Comparison of ENCODE assay signal across 8 cellular contexts in the genomic region with DNA sequence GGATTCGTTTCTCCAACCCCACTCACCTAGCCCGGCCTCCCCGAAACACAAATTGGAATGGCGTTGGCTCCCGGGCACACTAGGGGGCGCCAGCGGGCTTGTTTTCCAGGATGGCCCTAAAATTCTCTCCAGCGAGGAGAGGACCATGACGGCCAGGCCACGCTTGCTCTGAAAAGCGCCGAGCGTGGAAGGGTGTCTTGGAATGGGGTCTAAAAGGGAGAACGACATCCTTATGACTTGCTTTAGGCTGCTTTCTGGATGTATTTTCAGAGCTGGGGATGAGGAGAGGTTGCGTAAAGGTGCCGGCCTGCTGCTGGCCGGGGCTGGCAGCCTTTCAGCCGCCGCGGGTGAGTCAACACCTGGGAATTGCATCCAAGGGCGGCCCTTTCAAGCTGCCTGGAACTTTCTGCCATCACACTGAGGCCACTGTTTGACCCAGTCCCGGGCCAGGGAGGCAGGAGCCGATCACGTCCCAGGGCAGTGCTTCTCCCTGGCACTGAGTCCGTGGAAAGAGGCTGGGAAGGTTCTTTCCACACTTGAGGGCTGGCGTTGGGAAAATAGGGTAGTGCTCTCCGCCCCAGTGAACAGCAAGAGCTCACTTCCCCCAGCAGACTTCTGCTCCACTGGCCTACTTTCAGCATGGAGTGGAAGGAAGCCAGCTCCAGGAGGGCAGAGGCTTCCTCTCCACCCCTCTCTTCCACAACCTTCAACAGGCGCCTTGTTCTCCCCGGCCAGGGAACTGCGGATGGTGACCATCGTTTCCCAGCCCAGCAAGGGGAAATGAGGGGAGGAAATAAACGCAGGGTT.
DNase-seq lines count a peak whose midpoint lies in the region; ATAC-seq and TF ChIP-seq lines count a peak whose summit lies in the region.

No MANE protein-coding gene starts in this region.

- H2AFZ ChIP-seq in neural cell (ENCODE audit: low read depth, low read length), result no peak overlapping the region

- no peaks in the 10 kb centered on the region for H3K79me2 ChIP-seq in neural cell (replicated peaks; ENCODE audit: insufficient read depth, low read length)

- POLR2A ChIA-PET in RWPE1 (lab: Yijun Ruan, JAX; ENCODE audit: low non-redundant PET), result no interaction called here

- no peaks in the 10 kb centered on the region for H4K20me1 ChIP-seq in neural cell (ENCODE audit: insufficient read depth)

- TF ChIP-seq RAD21 in neural cell (conservative IDR thresholded peaks at IDR 0.05), result peak; percentile 97

- peaks cover 28% of the 10 kb centered on the region for H3K27me3 Mint-ChIP-seq in stimulated activated naive CD8-positive, alpha-beta T cell treated with anti-CD3 and anti-CD28 coated beads, Interleukin-15, Interleukin-2, amounts not matched to agents 100 ng/mL and 50 ng/mL, for 24 hours

- no peaks in the 10 kb centered on the region for H3K27me3 ChIP-seq in neural cell (ENCODE audit: insufficient read depth, low read depth, low read length)

- peaks cover 16% of the 10 kb centered on the region for H3K4me1 Mint-ChIP-seq in stimulated activated naive CD8-positive, alpha-beta T cell treated with anti-CD3 and anti-CD28 coated beads, Interleukin-15, Interleukin-2, amounts not matched to agents 100 ng/mL and 50 ng/mL, for 24 hours (ENCODE audit: low read depth)

- H3K27ac Mint-ChIP-seq in stimulated activated naive CD8-positive, alpha-beta T cell treated with anti-CD3 and anti-CD28 coated beads, Interleukin-15, Interleukin-2, amounts not matched to agents 100 ng/mL and 50 ng/mL, for 24 hours, result peak overlapping the region; percentile 82

- H3K4me3 Mint-ChIP-seq in stimulated activated naive CD8-positive, alpha-beta T cell treated with anti-CD3 and anti-CD28 coated beads, Interleukin-15, Interleukin-2, amounts not matched to agents 100 ng/mL and 50 ng/mL, for 24 hours, result peak overlapping the region; percentile 80

- H3K27ac ChIP-seq in RWPE1 (peak overlapping the region; percentile 95), neural cell (ENCODE audit: low read length) (no peak overlapping the region)

- CTCF ChIA-PET in RWPE1 (lab: Yijun Ruan, JAX), result interaction anchor here (0.6 to 1.0 kb wide), 16 partner anchors 14 to 1015 kb away, joined by 3 to 7 read pairs (median 4); no protein-coding TSS in a partner anchor

- TF ChIP-seq CTCF in RWPE1 (conservative IDR thresholded peaks at IDR 0.05; ENCODE audit: low read depth), result peak; percentile 91
- peak; percentile 96 for TF ChIP-seq CTCF in fibroblast of the aortic adventitia (IDR thresholded peaks at IDR 0.05; ENCODE audit: insufficient read depth, low read length)
- TF ChIP-seq CTCF in neural cell (IDR thresholded peaks at IDR 0.05; ENCODE audit: poor library complexity, severe bottlenecking), result peak; percentile 95

- no peak overlapping the region for H3K4me2 ChIP-seq in neural cell (ENCODE audit: low read length)

- H3K9me3 ChIP-seq in neural cell (ENCODE audit: low read length), result no peaks in the 10 kb centered on the region

- H3K9ac ChIP-seq in neural cell (ENCODE audit: low read length), result peak overlapping the region; percentile 26

- H3K9me3 Mint-ChIP-seq in stimulated activated naive CD8-positive, alpha-beta T cell treated with anti-CD3 and anti-CD28 coated beads, Interleukin-15, Interleukin-2, amounts not matched to agents 100 ng/mL and 50 ng/mL, for 24 hours, result no peaks in the 10 kb centered on the region

- peak; percentile 7 for DNase-seq in CMK (ENCODE audit: low read depth)
- peak; percentile 72 for DNase-seq in LHCN-M2 (ENCODE audit: low read depth)
- peak; percentile 90 for DNase-seq in RWPE1 (ENCODE audit: low spot score)
- peak; percentile 92 for DNase-seq in activated effector memory CD4-positive, alpha-beta T cell treated with anti-CD3 and anti-CD28 coated beads, Interleukin-2, amount 50 U/mL, for 16 hours
- peak; percentile 94 for DNase-seq in fibroblast of the aortic adventitia (ENCODE audit: low read depth)

- no peaks in the 10 kb centered on the region for H3K36me3 Mint-ChIP-seq in stimulated activated naive CD8-positive, alpha-beta T cell treated with anti-CD3 and anti-CD28 coated beads, Interleukin-15, Interleukin-2, amounts not matched to agents 100 ng/mL and 50 ng/mL, for 24 hours (ENCODE audit: low read depth)

- TF ChIP-seq EP300 in neural cell (conservative IDR thresholded peaks at IDR 0.05; ENCODE audit: poor library complexity, severe bottlenecking), result peak; percentile 25

- H3K9me2 ChIP-seq in neural cell (ENCODE audit: insufficient read depth, low read length), result no peaks in the 10 kb centered on the region

- no peaks in the 10 kb centered on the region for H3F3A ChIP-seq in neural cell (ENCODE audit: insufficient read depth, low read length, poor library complexity, severe bottlenecking)

- H3K4me3 ChIP-seq in fibroblast of the aortic adventitia (ENCODE audit: low read depth, low read length), result peak overlapping the region; percentile 62
- no peak overlapping the region for H3K4me3 ChIP-seq in neural cell (ENCODE audit: low read length)

- ATAC-seq in GM21515 (IDR thresholded peaks at IDR 0.05; ENCODE audit: unreplicated experiment), result peak; percentile 87

- H3K36me3 ChIP-seq in neural cell (ENCODE audit: insufficient read depth, low read length), result no peaks in the 10 kb centered on the region

TF ChIP-seq in neural cell, 6 proteins besides CTCF, POLR2A, EP300 and RAD21:
- TF ChIP-seq EZH2 (IDR thresholded peaks at IDR 0.05; ENCODE audit: borderline replicate concordance, insufficient read depth, low read length, poor library complexity, severe bottlenecking) (no peak), POLR2AphosphoS5 (IDR thresholded peaks at IDR 0.05) (no peak), MXI1 (conservative IDR thresholded peaks at IDR 0.05; ENCODE audit: poor library complexity, severe bottlenecking) (peak; percentile 42), TAF1 (IDR thresholded peaks at IDR 0.05; ENCODE audit: low read depth) (peak; percentile 39), SMC3 (conservative IDR thresholded peaks at IDR 0.05; ENCODE audit: poor library complexity) (peak; percentile 96)

Comparison
In these comparisons a context has a peak if more than half of its experiments do, and no peak if none do; other contexts are left out.
1. DNase-seq: peak in every context shown above with its lines; median percentile 94 in fibroblast of the aortic adventitia; 92 in activated effector memory CD4-positive, alpha-beta T cell treated with anti-CD3 and anti-CD28 coated beads, Interleukin-2, amount 50 U/mL, for 16 hours; 90 in RWPE1; 72 in LHCN-M2; 7 in CMK.